In genomic region chr2:230942920-230943896, GRCh38 we compare ENCODE assay signal across 8 cellular contexts. TPM values are rescaled to one million over a fixed set of nuclear protein-coding genes. Genes with fewer than 3 reads are reported as not detected.
DNase-seq lines count a peak whose midpoint lies in the region; ATAC-seq and TF ChIP-seq lines count a peak whose summit lies in the region.

No MANE protein-coding gene starts in this region.

- H3K27me3 ChIP-seq in H7 (ENCODE audit: control insufficient read depth, insufficient read depth, low read length), result no peaks in the 10 kb centered on the region

- H3K4me3 ChIP-seq in H7 (ENCODE audit: insufficient read depth, low read depth, low read length) (no peak overlapping the region), NB4 (ENCODE audit: low read depth, low read length) (no peak overlapping the region), fibroblast of mammary gland (ENCODE audit: control insufficient read depth, low read depth, low read length) (no peak overlapping the region)

- DNase-seq in H7, result peak; percentile 54
- peak; percentile 84 for DNase-seq in NB4 (ENCODE audit: low read depth)
- DNase-seq in fibroblast of mammary gland (ENCODE audit: low read depth), result peak; percentile 11
- DNase-seq in DMS79 treated with DMSO at 0.1 percent for 48 hours (lab: John Stamatoyannopoulos, UW), result no peak
- DNase-seq in SHP77 (lab: John Stamatoyannopoulos, UW), result no peak
- DNase-seq in omental fat pad (ENCODE audit: low spot score), result no peak
- no peak for DNase-seq in superior temporal gyrus (ENCODE audit: extremely low spot score)

- no peak for TF ChIP-seq POLR2A in NB4 (IDR thresholded peaks at IDR 0.05; ENCODE audit: extremely low read depth, insufficient read length)

- no peak for TF ChIP-seq CTCF in NB4 (IDR thresholded peaks at IDR 0.05; ENCODE audit: low read depth, low read length)
- no peak for TF ChIP-seq CTCF in fibroblast of mammary gland (conservative IDR thresholded peaks at IDR 0.05; ENCODE audit: control insufficient read depth, insufficient read depth, low read depth, low read length)
- TF ChIP-seq CTCF in omental fat pad (IDR thresholded peaks at IDR 0.05), result no peak

- ATAC-seq in GM18858 (IDR thresholded peaks at IDR 0.05; ENCODE audit: unreplicated experiment) (peak; percentile 53), omental fat pad (ENCODE audit: low FRiP score) (no peak)

- H3K36me3 ChIP-seq in H7 (replicated peaks; ENCODE audit: control insufficient read depth, insufficient read depth, low read length), result no peaks in the 10 kb centered on the region

RNA-seq across cellular contexts. Expression of gene GPR55, which starts 18.2 kb away (rescaled TPM):
- total RNA-seq in H7 (2014; rRNA removed; shearing (Covaris generic)), result 0.04 TPM in 1 of 2 replicates, not detected in the other
- total RNA-seq in omental fat pad, result under 1 TPM in 2 of 4 donors, not detected in 2; 0.12 to 0.19 TPM

RNA-seq across cellular contexts. Expression of gene SPATA3, which starts 52.7 kb away (rescaled TPM):
- not detected in 2 replicates for total RNA-seq in H7 (2014; rRNA removed; shearing (Covaris generic))
- total RNA-seq in omental fat pad, result not detected

Comparison
In these comparisons a context has a peak if more than half of its experiments do, and no peak if none do; other contexts are left out.
1. DNase-seq: peak in H7 (single experiment), NB4 (single experiment) and fibroblast of mammary gland (single experiment); none in DMS79 treated with DMSO at 0.1 percent for 48 hours (single experiment), SHP77 (0 of 2), omental fat pad (single experiment) and superior temporal gyrus (single experiment).